In genomic region chr17:17569691-17570090, GRCh38 we compare ENCODE assay signal across 12 cellular contexts.
"Had no signal": no experiment of that assay in that cellular context is flagged by ENCODE, and none has a peak within 500 bp of the region (broad histone marks: within the 10 kb centered on the region; RNA-seq: fewer than 3 reads in every experiment).

No MANE protein-coding gene starts in this region.

- ATAC-seq: activated naive CD8-positive, alpha-beta T cell treated with anti-CD3 and anti-CD28 coated beads, Interleukin-2, amount 50 U/mL, for 24 hours; gastroesophageal sphincter; naive thymus-derived CD4-positive, alpha-beta T cell had no signal

- H3K27me3 Mint-ChIP-seq: activated CD4-positive, alpha-beta T cell treated with anti-CD3 and anti-CD28 coated beads, Interleukin-2, amount 10 ng/mL, durations not matched to agents 24 days and 14 days; activated naive CD8-positive, alpha-beta T cell treated with anti-CD3 and anti-CD28 coated beads, Interleukin-2, amount 50 U/mL, for 24 hours; naive thymus-derived CD4-positive, alpha-beta T cell; stimulated activated naive CD8-positive, alpha-beta T cell treated with anti-CD3 and anti-CD28 coated beads, Interleukin-15, amount 100 ng/mL, for 72 hours had no signal

- H3K36me3 ChIP-seq: thyroid gland, vagina had no signal

- DNase-seq: activated CD4-positive, alpha-beta T cell treated with anti-CD3 and anti-CD28 coated beads, Interleukin-2, amount 10 ng/mL, durations not matched to agents 24 days and 14 days; activated naive CD4-positive, alpha-beta T cell treated with Interleukin-2 at 50 U/mL for 16 hours; activated naive CD8-positive, alpha-beta T cell treated with anti-CD3 and anti-CD28 coated beads, Interleukin-2, amount 50 U/mL, for 24 hours; central memory CD4-positive, alpha-beta T cell; cortex of kidney; effector memory CD4-positive, alpha-beta T cell; naive thymus-derived CD4-positive, alpha-beta T cell; stimulated activated CD4-positive, alpha-beta T cell treated with anti-CD3 and anti-CD28 coated beads, Interleukin-4, amount 100 ng/mL, for 4 hours; stimulated activated naive CD8-positive, alpha-beta T cell treated with anti-CD3 and anti-CD28 coated beads, Interleukin-15, amount 100 ng/mL, for 72 hours had no signal

- H3K27ac Mint-ChIP-seq: activated CD4-positive, alpha-beta T cell treated with anti-CD3 and anti-CD28 coated beads, Interleukin-2, amount 10 ng/mL, durations not matched to agents 24 days and 14 days; activated naive CD8-positive, alpha-beta T cell treated with anti-CD3 and anti-CD28 coated beads, Interleukin-2, amount 50 U/mL, for 24 hours had no signal

- H3K27me3 ChIP-seq: gastroesophageal sphincter, thyroid gland, vagina had no signal

- H3K9me3 Mint-ChIP-seq: activated CD4-positive, alpha-beta T cell treated with anti-CD3 and anti-CD28 coated beads, Interleukin-2, amount 10 ng/mL, durations not matched to agents 24 days and 14 days; activated naive CD8-positive, alpha-beta T cell treated with anti-CD3 and anti-CD28 coated beads, Interleukin-2, amount 50 U/mL, for 24 hours; naive thymus-derived CD4-positive, alpha-beta T cell; stimulated activated naive CD8-positive, alpha-beta T cell treated with anti-CD3 and anti-CD28 coated beads, Interleukin-15, amount 100 ng/mL, for 72 hours had no signal

- H3K4me3 Mint-ChIP-seq: activated CD4-positive, alpha-beta T cell treated with anti-CD3 and anti-CD28 coated beads, Interleukin-2, amount 10 ng/mL, durations not matched to agents 24 days and 14 days; activated naive CD8-positive, alpha-beta T cell treated with anti-CD3 and anti-CD28 coated beads, Interleukin-2, amount 50 U/mL, for 24 hours; naive thymus-derived CD4-positive, alpha-beta T cell; stimulated activated naive CD8-positive, alpha-beta T cell treated with anti-CD3 and anti-CD28 coated beads, Interleukin-15, amount 100 ng/mL, for 72 hours had no signal

- H3K27ac ChIP-seq: gastroesophageal sphincter, thyroid gland, vagina had no signal

- H3K4me1 Mint-ChIP-seq: activated CD4-positive, alpha-beta T cell treated with anti-CD3 and anti-CD28 coated beads, Interleukin-2, amount 10 ng/mL, durations not matched to agents 24 days and 14 days; activated naive CD8-positive, alpha-beta T cell treated with anti-CD3 and anti-CD28 coated beads, Interleukin-2, amount 50 U/mL, for 24 hours had no signal

- H3K9me3 ChIP-seq: gastroesophageal sphincter, thyroid gland, vagina had no signal

- H3K4me3 ChIP-seq: gastroesophageal sphincter, thyroid gland, vagina had no signal
